1 cellular context compared by ENCODE assay signal in the genomic region with DNA sequence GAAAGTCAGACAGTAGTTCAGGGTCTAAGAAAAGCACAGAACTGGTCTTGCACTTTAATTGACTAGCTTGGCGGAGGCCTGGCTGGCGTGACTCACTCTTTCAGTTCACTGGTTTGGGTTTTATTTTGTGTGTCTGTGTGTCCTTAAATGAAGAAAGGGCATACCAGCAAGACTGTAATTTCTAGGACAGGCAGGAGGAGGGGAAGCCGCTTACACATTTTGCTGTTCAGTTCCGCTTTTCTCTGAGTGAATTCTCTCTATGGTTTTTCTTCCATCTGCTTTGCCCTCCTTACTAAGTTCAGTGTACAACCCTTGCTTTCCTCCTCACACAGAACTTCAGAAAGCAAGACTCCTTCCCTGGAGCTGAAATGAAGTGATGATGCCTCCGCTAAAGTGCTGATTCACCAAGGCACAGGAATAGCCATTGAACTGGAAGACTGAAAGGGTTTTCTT.
TF ChIP-seq lines count a peak whose summit lies in the region.

No MANE protein-coding gene starts in this region.

TF ChIP-seq in GM12878, 131 proteins besides CTCF, POLR2A, EP300 and RAD21 (continued from another document and continues in another):
- TF ChIP-seq, protein P1, sequence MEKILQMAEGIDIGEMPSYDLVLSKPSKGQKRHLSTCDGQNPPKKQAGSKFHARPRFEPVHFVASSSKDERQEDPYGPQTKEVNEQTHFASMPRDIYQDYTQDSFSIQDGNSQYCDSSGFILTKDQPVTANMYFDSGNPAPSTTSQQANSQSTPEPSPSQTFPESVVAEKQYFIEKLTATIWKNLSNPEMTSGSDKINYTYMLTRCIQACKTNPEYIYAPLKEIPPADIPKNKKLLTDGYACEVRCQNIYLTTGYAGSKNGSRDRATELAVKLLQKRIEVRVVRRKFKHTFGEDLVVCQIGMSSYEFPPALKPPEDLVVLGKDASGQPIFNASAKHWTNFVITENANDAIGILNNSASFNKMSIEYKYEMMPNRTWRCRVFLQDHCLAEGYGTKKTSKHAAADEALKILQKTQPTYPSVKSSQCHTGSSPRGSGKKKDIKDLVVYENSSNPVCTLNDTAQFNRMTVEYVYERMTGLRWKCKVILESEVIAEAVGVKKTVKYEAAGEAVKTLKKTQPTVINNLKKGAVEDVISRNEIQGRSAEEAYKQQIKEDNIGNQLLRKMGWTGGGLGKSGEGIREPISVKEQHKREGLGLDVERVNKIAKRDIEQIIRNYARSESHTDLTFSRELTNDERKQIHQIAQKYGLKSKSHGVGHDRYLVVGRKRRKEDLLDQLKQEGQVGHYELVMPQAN (conservative IDR thresholded peaks at IDR 0.05): 0 out of 2 replicates have a peak, but pooled peaks have one; percentile 30
- peak; percentile 84 for TF ChIP-seq PAX5 (IDR thresholded peaks at IDR 0.05; ENCODE audit: borderline replicate concordance, low read depth, low read length)
- TF ChIP-seq ZZZ3 (IDR thresholded peaks at IDR 0.05; ENCODE audit: control insufficient read depth, insufficient read length, low read depth): no peak
- TF ChIP-seq E4F1 (IDR thresholded peaks at IDR 0.05; ENCODE audit: borderline replicate concordance, partially characterized antibody): no peak
- TF ChIP-seq SMC3 (IDR thresholded peaks at IDR 0.05; ENCODE audit: borderline replicate concordance, low read length): peak; percentile 28; the same call in 1 of the 2 replicates
- 0 out of 2 replicates have a peak, but pooled peaks have one; percentile 31 for TF ChIP-seq MLLT1 (IDR thresholded peaks at IDR 0.05)
- no peak for TF ChIP-seq CHD4 (IDR thresholded peaks at IDR 0.05)
- no peak for TF ChIP-seq BMI1 (IDR thresholded peaks at IDR 0.05; ENCODE audit: borderline replicate concordance)
- TF ChIP-seq MEF2B (IDR thresholded peaks at IDR 0.05; ENCODE audit: partially characterized antibody, poor library complexity, severe bottlenecking): no peak
- no peak for TF ChIP-seq YBX1 (IDR thresholded peaks at IDR 0.05)
- TF ChIP-seq MYC (IDR thresholded peaks at IDR 0.05; ENCODE audit: insufficient read depth, insufficient read length, insufficient replicate concordance, low read length, severe bottlenecking): no peak
- TF ChIP-seq LARP7 (IDR thresholded peaks at IDR 0.05): no peak
- TF ChIP-seq POLR2AphosphoS5 (IDR thresholded peaks at IDR 0.05; ENCODE audit: low read length): peak; percentile 42
- no peak for TF ChIP-seq RBBP5 (conservative IDR thresholded peaks at IDR 0.05)
- no peak for TF ChIP-seq HDAC6 (IDR thresholded peaks at IDR 0.05; ENCODE audit: unreplicated experiment)
- TF ChIP-seq ZBTB4 (CRISPR knock-in tag; IDR thresholded peaks at IDR 0.05): no peak
- TF ChIP-seq, protein P2, sequence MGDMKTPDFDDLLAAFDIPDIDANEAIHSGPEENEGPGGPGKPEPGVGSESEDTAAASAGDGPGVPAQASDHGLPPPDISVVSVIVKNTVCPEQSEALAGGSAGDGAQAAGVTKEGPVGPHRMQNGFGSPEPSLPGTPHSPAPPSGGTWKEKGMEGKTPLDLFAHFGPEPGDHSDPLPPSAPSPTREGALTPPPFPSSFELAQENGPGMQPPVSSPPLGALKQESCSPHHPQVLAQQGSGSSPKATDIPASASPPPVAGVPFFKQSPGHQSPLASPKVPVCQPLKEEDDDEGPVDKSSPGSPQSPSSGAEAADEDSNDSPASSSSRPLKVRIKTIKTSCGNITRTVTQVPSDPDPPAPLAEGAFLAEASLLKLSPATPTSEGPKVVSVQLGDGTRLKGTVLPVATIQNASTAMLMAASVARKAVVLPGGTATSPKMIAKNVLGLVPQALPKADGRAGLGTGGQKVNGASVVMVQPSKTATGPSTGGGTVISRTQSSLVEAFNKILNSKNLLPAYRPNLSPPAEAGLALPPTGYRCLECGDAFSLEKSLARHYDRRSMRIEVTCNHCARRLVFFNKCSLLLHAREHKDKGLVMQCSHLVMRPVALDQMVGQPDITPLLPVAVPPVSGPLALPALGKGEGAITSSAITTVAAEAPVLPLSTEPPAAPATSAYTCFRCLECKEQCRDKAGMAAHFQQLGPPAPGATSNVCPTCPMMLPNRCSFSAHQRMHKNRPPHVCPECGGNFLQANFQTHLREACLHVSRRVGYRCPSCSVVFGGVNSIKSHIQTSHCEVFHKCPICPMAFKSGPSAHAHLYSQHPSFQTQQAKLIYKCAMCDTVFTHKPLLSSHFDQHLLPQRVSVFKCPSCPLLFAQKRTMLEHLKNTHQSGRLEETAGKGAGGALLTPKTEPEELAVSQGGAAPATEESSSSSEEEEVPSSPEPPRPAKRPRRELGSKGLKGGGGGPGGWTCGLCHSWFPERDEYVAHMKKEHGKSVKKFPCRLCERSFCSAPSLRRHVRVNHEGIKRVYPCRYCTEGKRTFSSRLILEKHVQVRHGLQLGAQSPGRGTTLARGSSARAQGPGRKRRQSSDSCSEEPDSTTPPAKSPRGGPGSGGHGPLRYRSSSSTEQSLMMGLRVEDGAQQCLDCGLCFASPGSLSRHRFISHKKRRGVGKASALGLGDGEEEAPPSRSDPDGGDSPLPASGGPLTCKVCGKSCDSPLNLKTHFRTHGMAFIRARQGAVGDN (IDR thresholded peaks at IDR 0.05): peak; percentile 92
- peak; percentile 61; the same call in 1 of the 2 replicates for TF ChIP-seq JUNB (IDR thresholded peaks at IDR 0.05)
- TF ChIP-seq POU2F2 (IDR thresholded peaks at IDR 0.05; ENCODE audit: borderline replicate concordance, low read depth, low read length): peak; percentile 61; the same call in 2 of the 3 replicates
- no peak; the same call in 1 of the 2 replicates for TF ChIP-seq STAT3 (IDR thresholded peaks at IDR 0.05; ENCODE audit: low read depth, low read length)
- no peak for TF ChIP-seq PRDM15 (CRISPR knock-in tag; IDR thresholded peaks at IDR 0.05)
- peak; percentile 75 for TF ChIP-seq TCF12 (IDR thresholded peaks at IDR 0.05; ENCODE audit: low read depth, low read length)
- TF ChIP-seq KLF5 (IDR thresholded peaks at IDR 0.05; ENCODE audit: partially characterized antibody): no peak
- TF ChIP-seq MAX (IDR thresholded peaks at IDR 0.05; ENCODE audit: low read depth, low read length): no peak
- TF ChIP-seq, protein P3, sequence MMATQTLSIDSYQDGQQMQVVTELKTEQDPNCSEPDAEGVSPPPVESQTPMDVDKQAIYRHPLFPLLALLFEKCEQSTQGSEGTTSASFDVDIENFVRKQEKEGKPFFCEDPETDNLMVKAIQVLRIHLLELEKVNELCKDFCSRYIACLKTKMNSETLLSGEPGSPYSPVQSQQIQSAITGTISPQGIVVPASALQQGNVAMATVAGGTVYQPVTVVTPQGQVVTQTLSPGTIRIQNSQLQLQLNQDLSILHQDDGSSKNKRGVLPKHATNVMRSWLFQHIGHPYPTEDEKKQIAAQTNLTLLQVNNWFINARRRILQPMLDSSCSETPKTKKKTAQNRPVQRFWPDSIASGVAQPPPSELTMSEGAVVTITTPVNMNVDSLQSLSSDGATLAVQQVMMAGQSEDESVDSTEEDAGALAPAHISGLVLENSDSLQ (IDR thresholded peaks at IDR 0.05): no peak; the same call in 1 of the 2 replicates
- peak; percentile 68 for TF ChIP-seq CHD2 (IDR thresholded peaks at IDR 0.05; ENCODE audit: borderline replicate concordance, low read depth, low read length)
- no peak for TF ChIP-seq NRF1 (conservative IDR thresholded peaks at IDR 0.05; ENCODE audit: low read depth, low read length)
- TF ChIP-seq ATF7 (IDR thresholded peaks at IDR 0.05; ENCODE audit: low read depth): peak; percentile 71
- TF ChIP-seq SRF (IDR thresholded peaks at IDR 0.05; ENCODE audit: low read depth in 2 of 2, low read length in 2 of 2): no peak
- TF ChIP-seq ZSCAN29 (IDR thresholded peaks at IDR 0.05): peak; percentile 46; the same call in 1 of the 2 replicates
- TF ChIP-seq NR2C1 (IDR thresholded peaks at IDR 0.05): no peak
- TF ChIP-seq SREBF2 (IDR thresholded peaks at IDR 0.05; ENCODE audit: low read length): no peak
- no peak for TF ChIP-seq WRNIP1 (IDR thresholded peaks at IDR 0.05; ENCODE audit: borderline replicate concordance, low read depth, low read length)
- no peak; the same call in 1 of the 2 replicates for TF ChIP-seq ESRRA (IDR thresholded peaks at IDR 0.05; ENCODE audit: low read length)
- TF ChIP-seq IKZF1 (conservative IDR thresholded peaks at IDR 0.05): peak; percentile 89
- TF ChIP-seq CREB1 (IDR thresholded peaks at IDR 0.05; ENCODE audit: low read depth): 0 out of 2 replicates have a peak, but pooled peaks have one; percentile 40
- TF ChIP-seq ZNF622 (IDR thresholded peaks at IDR 0.05): no peak
- peak; percentile 73 for TF ChIP-seq YY1 (IDR thresholded peaks at IDR 0.05; ENCODE audit: low read depth, low read length)
- TF ChIP-seq BRCA1 (IDR thresholded peaks at IDR 0.05; ENCODE audit: low read depth, low read length): no peak
- TF ChIP-seq KAT2A (conservative IDR thresholded peaks at IDR 0.05; ENCODE audit: control insufficient read depth, low read depth, low read length): no peak
- no peak for TF ChIP-seq EZH2 (IDR thresholded peaks at IDR 0.05; ENCODE audit: borderline replicate concordance, control insufficient read depth, low read depth, low read length)
- peak; percentile 63 for TF ChIP-seq CREM (IDR thresholded peaks at IDR 0.05; ENCODE audit: low read depth)
- TF ChIP-seq PML (IDR thresholded peaks at IDR 0.05; ENCODE audit: low read length): no peak
- no peak for TF ChIP-seq TARDBP (IDR thresholded peaks at IDR 0.05; ENCODE audit: borderline replicate concordance)
- peak; percentile 52; the same call in 1 of the 2 replicates for TF ChIP-seq NR2F1 (conservative IDR thresholded peaks at IDR 0.05)
